ENCODE assay signal across 8 cellular contexts in the genomic region with DNA sequence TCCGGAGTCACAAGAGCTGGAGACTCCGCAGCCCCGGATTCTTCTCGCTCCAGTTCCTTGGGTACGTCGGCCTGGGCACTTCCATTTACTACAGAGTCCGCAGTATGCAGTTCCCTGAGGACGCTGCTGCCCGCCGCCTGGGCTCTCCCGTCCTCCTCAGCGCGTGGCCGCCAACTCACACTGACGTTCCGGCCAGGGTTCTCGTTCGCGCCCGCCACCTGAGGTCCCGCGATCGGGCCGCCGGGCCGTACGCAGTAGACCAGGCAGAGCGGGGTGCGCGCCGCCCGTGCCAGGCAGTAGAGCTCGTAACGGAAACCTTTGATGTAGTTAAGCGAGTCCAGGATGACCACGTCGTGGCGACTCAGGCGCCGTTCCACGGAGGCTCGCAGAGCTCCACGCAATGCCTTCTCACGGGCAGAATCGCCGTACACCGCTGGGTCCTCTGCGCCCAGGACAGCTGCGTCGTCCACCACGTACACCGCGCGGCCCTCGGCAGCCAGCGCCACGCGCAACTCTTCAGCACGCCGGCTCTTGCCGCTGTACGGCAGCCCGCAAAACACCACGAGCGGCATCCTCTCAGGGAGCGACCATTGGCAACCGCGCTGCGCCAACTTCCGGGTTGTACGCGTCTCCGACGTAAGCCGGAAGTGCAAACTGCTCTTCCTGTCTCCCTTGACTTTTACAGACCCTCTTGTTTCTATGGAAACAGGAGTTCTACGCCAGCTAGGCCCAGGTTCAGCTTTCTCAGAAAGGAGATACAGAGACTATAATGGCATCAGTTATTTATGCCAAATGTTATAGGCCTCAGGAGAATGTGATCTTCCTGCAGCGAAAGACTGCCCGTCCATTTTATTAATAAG. TPM values are rescaled to one million over a fixed set of nuclear protein-coding genes. Genes with fewer than 3 reads are reported as not detected.
DNase-seq lines count a peak whose midpoint lies in the region; ATAC-seq lines count a peak whose summit lies in the region.

A gene with protein sequence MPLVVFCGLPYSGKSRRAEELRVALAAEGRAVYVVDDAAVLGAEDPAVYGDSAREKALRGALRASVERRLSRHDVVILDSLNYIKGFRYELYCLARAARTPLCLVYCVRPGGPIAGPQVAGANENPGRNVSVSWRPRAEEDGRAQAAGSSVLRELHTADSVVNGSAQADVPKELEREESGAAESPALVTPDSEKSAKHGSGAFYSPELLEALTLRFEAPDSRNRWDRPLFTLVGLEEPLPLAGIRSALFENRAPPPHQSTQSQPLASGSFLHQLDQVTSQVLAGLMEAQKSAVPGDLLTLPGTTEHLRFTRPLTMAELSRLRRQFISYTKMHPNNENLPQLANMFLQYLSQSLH (minus strand): TSS at position 621 of the 860 bp plus-strand sequence. CDS start 49 bp downstream, at position 572.

- DNase-seq in C1 segment of cervical spinal cord (lab: John Stamatoyannopoulos, UW) (peak; percentile 20 to 88 (median 68)), NCI-H69 (lab: John Stamatoyannopoulos, UW) (peak; percentile 90), dedifferentiated amniotic fluid mesenchymal stem cell (ENCODE audit: extremely low spot score) (peak; percentile 90), left lobe of liver (ENCODE audit: low spot score) (peak; percentile 83)
- DNase-seq in activated CD4-positive, alpha-beta T cell treated with anti-CD3 and anti-CD28 coated beads, Interleukin-2, amount 50 U/mL, for 1 hour: peak; percentile 85
- DNase-seq in stimulated activated CD4-positive, alpha-beta T cell treated with anti-CD3 and anti-CD28 coated beads, Interleukin-2, amount 100 ng/mL, for 4 hours (ENCODE audit: low read depth): peak; percentile 78

- ATAC-seq in GM19372 (IDR thresholded peaks at IDR 0.05; ENCODE audit: low read depth, unreplicated experiment): peak; percentile 85
- ATAC-seq in HG03521 (IDR thresholded peaks at IDR 0.05; ENCODE audit: unreplicated experiment): peak; percentile 84
- peak; percentile 87 for ATAC-seq in left lobe of liver

RNA-seq across cellular contexts. Expression of the gene that starts here (rescaled TPM):
- 3.2 TPM for total RNA-seq in left lobe of liver

Comparison
In these comparisons a context has a peak if more than half of its experiments do, and no peak if none do; other contexts are left out.
1. Peak in every context shown above with its lines: DNase-seq and ATAC-seq.